8 cellular contexts compared by ENCODE assay signal in genomic region chr6:157989541-157990289, GRCh38. TPM values are rescaled to one million over a fixed set of nuclear protein-coding genes. Genes with fewer than 3 reads are reported as not detected.
A peak's percentile ranks its signal among the peaks of the same experiment; 100 is the strongest.
DNase-seq lines count a peak whose midpoint lies in the region; ATAC-seq and TF ChIP-seq lines count a peak whose summit lies in the region.

No MANE protein-coding gene starts in this region.

- no peaks in the 10 kb centered on the region for H3K36me3 ChIP-seq in CD8-positive, alpha-beta memory T cell (ENCODE audit: insufficient read depth, low read length)
- peaks cover 43% of the 10 kb centered on the region for H3K36me3 ChIP-seq in MG63
- no peaks in the 10 kb centered on the region for H3K36me3 ChIP-seq in heart right ventricle
- no peaks in the 10 kb centered on the region for H3K36me3 ChIP-seq in spleen

- H3K4me1 ChIP-seq in CD8-positive, alpha-beta memory T cell (ENCODE audit: insufficient read depth, low read length), result peaks cover 47% of the 10 kb centered on the region
- H3K4me1 ChIP-seq in heart right ventricle (peaks cover 7 to 44% (median 21%) of the 10 kb centered on the region in 9 donors), spleen (peaks cover 2 to 50% (median 20%) of the 10 kb centered on the region in 6 donors)

- H3K27ac ChIP-seq in CD8-positive, alpha-beta memory T cell (ENCODE audit: low read depth, low read length), result no peak overlapping the region
- H3K27ac ChIP-seq in heart right ventricle (peak overlapping the region in 7 of 10 donors; percentile 6 to 69 (median 47)), spleen (peak overlapping the region in 4 of 8 donors; percentile 7 to 44 (median 22))

- ATAC-seq in activated T-helper 17 cell treated with anti-CD3 and anti-CD28 coated beads, Interleukin-2, amount 50 U/mL, for 72 hours (replicated peaks), result peak; percentile 23
- peak; percentile 64 to 90 (median 83) for ATAC-seq in heart right ventricle

- POLR2A ChIA-PET in CD8-positive, alpha-beta memory T cell (lab: Charles Lee), result no interaction called here

- H3K27me3 Mint-ChIP-seq in CD8-positive, alpha-beta memory T cell, result no peaks in the 10 kb centered on the region
- H3K27me3 Mint-ChIP-seq in activated T-helper 17 cell treated with anti-CD3 and anti-CD28 coated beads, Interleukin-2, amount 50 U/mL, for 72 hours, result no peaks in the 10 kb centered on the region

- peak overlapping the region; percentile 40 for H3K4me3 ChIP-seq in CD8-positive, alpha-beta memory T cell (ENCODE audit: low read length)
- H3K4me3 ChIP-seq in MG63, result no peak overlapping the region
- no peak overlapping the region for H3K4me3 ChIP-seq in heart right ventricle
- no peak overlapping the region for H3K4me3 ChIP-seq in spleen

- no peaks in the 10 kb centered on the region for H3K27me3 ChIP-seq in CD8-positive, alpha-beta memory T cell (ENCODE audit: insufficient read depth, low read length, poor library complexity, severe bottlenecking)
- H3K27me3 ChIP-seq in MG63, result no peaks in the 10 kb centered on the region
- H3K27me3 ChIP-seq in heart right ventricle, result no peaks in the 10 kb centered on the region
- no peaks in the 10 kb centered on the region for H3K27me3 ChIP-seq in spleen (replicated peaks in 1 of 7)

- CTCF ChIA-PET in CD8-positive, alpha-beta memory T cell (lab: Charles Lee), result interaction anchor here (1.0 kb wide), 2 partner anchors 14 to 36 kb away, joined by 3 to 5 read pairs; no protein-coding TSS in a partner anchor

- no peaks in the 10 kb centered on the region for H3K9me3 ChIP-seq in CD8-positive, alpha-beta memory T cell (ENCODE audit: low read length)
- H3K9me3 ChIP-seq in MG63 (no peaks in the 10 kb centered on the region), heart right ventricle (no peaks in the 10 kb centered on the region), spleen (no peaks in the 10 kb centered on the region)

- H3K36me3 Mint-ChIP-seq in CD8-positive, alpha-beta memory T cell, result peaks cover 0 to 4% (median 0%) of the 10 kb centered on the region in 3 donors
- H3K36me3 Mint-ChIP-seq in activated T-helper 17 cell treated with anti-CD3 and anti-CD28 coated beads, Interleukin-2, amount 50 U/mL, for 72 hours (ENCODE audit: low read depth), result no peaks in the 10 kb centered on the region

- no peak for DNase-seq in CD8-positive, alpha-beta memory T cell
- peak; percentile 89 for DNase-seq in MG63
- DNase-seq in heart right ventricle, result peak; percentile 63 to 82
- peak; percentile 77 for DNase-seq in spleen
- DNase-seq in HuH-7.5 (ENCODE audit: low spot score), result no peak
- no peak for DNase-seq in NK-92 (lab: John Stamatoyannopoulos, UW; ENCODE audit: unreplicated experiment)
- no peak for DNase-seq in stimulated activated CD4-positive, alpha-beta T cell treated with anti-CD3 and anti-CD28 coated beads, Interleukin-4, amount 100 ng/mL, for 4 hours

- TF ChIP-seq CTCF in heart right ventricle (IDR thresholded peaks at IDR 0.05) (no peak), spleen (IDR thresholded peaks at IDR 0.05 in 8 of 11, conservative IDR thresholded peaks at IDR 0.05 in 3 of 11) (no peak)

- no peak overlapping the region for H3K4me3 Mint-ChIP-seq in CD8-positive, alpha-beta memory T cell
- peak overlapping the region; percentile 72 for H3K4me3 Mint-ChIP-seq in activated T-helper 17 cell treated with anti-CD3 and anti-CD28 coated beads, Interleukin-2, amount 50 U/mL, for 72 hours

- 42 to 52% methylated on average over 22 of the region's 22 CpGs for WGBS in heart right ventricle, 2 donors
- 60 to 76% (median 65%) methylated on average over 16 to 22 of the region's 22 CpGs for WGBS in spleen, 5 donors

- H3K9me3 Mint-ChIP-seq in CD8-positive, alpha-beta memory T cell, result no peaks in the 10 kb centered on the region
- H3K9me3 Mint-ChIP-seq in activated T-helper 17 cell treated with anti-CD3 and anti-CD28 coated beads, Interleukin-2, amount 50 U/mL, for 72 hours, result no peaks in the 10 kb centered on the region

- intact Hi-C loops in heart right ventricle (cut with DNase I), result loop anchor here in 2 of 10 donors (5.0 to 10.0 kb wide), 2 partner anchors 45 to 83 kb away; no protein-coding TSS in a partner anchor
- intact Hi-C loops in spleen (cut with DNase I; ENCODE audit: low total_unique reads), result no loop called here

- peaks cover 26 to 47% (median 45%) of the 10 kb centered on the region in 3 donors for H3K4me1 Mint-ChIP-seq in CD8-positive, alpha-beta memory T cell
- peaks cover 18% of the 10 kb centered on the region for H3K4me1 Mint-ChIP-seq in activated T-helper 17 cell treated with anti-CD3 and anti-CD28 coated beads, Interleukin-2, amount 50 U/mL, for 72 hours

- peak overlapping the region in 5 of 8 donors; percentile 12 to 88 (median 74) for H3K27ac Mint-ChIP-seq in CD8-positive, alpha-beta memory T cell
- H3K27ac Mint-ChIP-seq in activated T-helper 17 cell treated with anti-CD3 and anti-CD28 coated beads, Interleukin-2, amount 50 U/mL, for 72 hours, result peak overlapping the region; percentile 84

- TF ChIP-seq POLR2A in spleen (IDR thresholded peaks at IDR 0.05), result no peak

RNA-seq across cellular contexts. Expression of gene SYNJ2, which starts 8.1 kb away (rescaled TPM):
- 10 to 100 TPM; 16.7 to 17.5 TPM for total RNA-seq in CD8-positive, alpha-beta memory T cell
- polyA plus RNA-seq in CD8-positive, alpha-beta memory T cell, result 8.7 TPM
- 21.8 and 35.5 TPM in 2 replicates for total RNA-seq in MG63 (2014; rRNA removed; shearing (Covaris generic); ENCODE audit: low replicate concordance)
- total RNA-seq in activated T-helper 17 cell treated with anti-CD3 and anti-CD28 coated beads, Interleukin-2, amount 50 U/mL, for 72 hours, result 10 to 100 TPM; 28.0 to 32.0 TPM
- total RNA-seq in heart right ventricle (10 to 100 TPM; 14.0 to 27.8 (median 19.6) TPM), spleen (10 to 100 TPM in 5 of 7 donors, 1 to 10 TPM in 2; 6.7 to 34.0 (median 11.9) TPM)
- polyA plus RNA-seq in heart right ventricle (10 to 100 TPM; 14.5 to 17.6 TPM), spleen (1 to 10 TPM; 2.4 to 2.8 (median 2.6) TPM)

Comparison
In these comparisons a context has a peak if more than half of its experiments do, and no peak if none do; other contexts are left out.
1. DNase-seq: peak in MG63 (single experiment), heart right ventricle (2 of 2) and spleen (single experiment); none in CD8-positive, alpha-beta memory T cell (0 of 5), HuH-7.5 (single experiment), NK-92 (single experiment) and stimulated activated CD4-positive, alpha-beta T cell treated with anti-CD3 and anti-CD28 coated beads, Interleukin-4, amount 100 ng/mL, for 4 hours (0 of 2).